In genomic region chr3:84755860-84756259, GRCh38 we compare ENCODE assay signal across 22 cellular contexts.
"Had no signal": no experiment of that assay in that cellular context is flagged by ENCODE, and none has a peak within 500 bp of the region (broad histone marks: within the 10 kb centered on the region; RNA-seq: fewer than 3 reads in every experiment).

No MANE protein-coding gene starts in this region.

- H3K4me2 ChIP-seq: hepatocyte, neural progenitor cell had no signal

- H3K27ac ChIP-seq: brain microvascular endothelial cell, hepatocyte, left lung, neural progenitor cell, tibial artery, WERI-Rb-1 had no signal

- H3K27me3 ChIP-seq: brain microvascular endothelial cell, hepatocyte, left lung, neural progenitor cell, tibial artery had no signal

- H3K36me3 ChIP-seq: brain microvascular endothelial cell, left lung, neural progenitor cell, tibial artery, WERI-Rb-1 had no signal

- H3K9ac ChIP-seq: neural progenitor cell had no signal

- H2AFZ ChIP-seq: hepatocyte, neural progenitor cell had no signal

- DNase-seq: activated CD4-positive, alpha-beta T cell treated with anti-CD3 and anti-CD28 coated beads, Interleukin-2, amount 10 ng/mL, durations not matched to agents 7 days and 5 days; activated CD4-positive, CD25-positive, alpha-beta regulatory T cell treated with anti-CD3 and anti-CD28 coated beads, Interleukin-2, amount 50 U/mL, for 72 hours; activated CD8-positive, alpha-beta T cell treated with anti-CD3 and anti-CD28 coated beads, Interleukin-2, amount 10 ng/mL, durations not matched to agents 7 days and 5 days; activated gamma-delta T cell treated with Interleukin-2 at 50 U/mL for 16 hours; aorta; brain microvascular endothelial cell; central memory CD4-positive, alpha-beta T cell; effector memory CD4-positive, alpha-beta T cell; foreskin melanocyte; immature natural killer cell; kidney glomerular epithelial cell; left lung; naive thymus-derived CD8-positive, alpha-beta T cell; retina; stimulated activated CD4-positive, alpha-beta T cell treated with anti-CD3 and anti-CD28 coated beads, Interleukin-12 subunit alpha, Interleukin-12 subunit beta, amount 100 ng/mL, for 4 hours; stimulated activated CD4-positive, alpha-beta T cell treated with anti-CD3 and anti-CD28 coated beads, Interleukin-4, amount 100 ng/mL, for 4 hours; tibial artery; WERI-Rb-1 had no signal

- H3K4me1 ChIP-seq: left lung, neural progenitor cell, tibial artery had no signal

- ATAC-seq: activated CD8-positive, alpha-beta T cell treated with anti-CD3 and anti-CD28 coated beads, Interleukin-2, amount 10 ng/mL, durations not matched to agents 7 days and 5 days; activated naive CD4-positive, alpha-beta T cell treated with anti-CD3 and anti-CD28 coated beads, Interleukin-2, amount 50 U/mL, for 72 hours; esophagus mucosa; left lung; naive thymus-derived CD8-positive, alpha-beta T cell had no signal

- H3K4me3 ChIP-seq: hepatocyte, left lung, neural progenitor cell, tibial artery had no signal
